9 cellular contexts compared by ENCODE assay signal in the genomic region with DNA sequence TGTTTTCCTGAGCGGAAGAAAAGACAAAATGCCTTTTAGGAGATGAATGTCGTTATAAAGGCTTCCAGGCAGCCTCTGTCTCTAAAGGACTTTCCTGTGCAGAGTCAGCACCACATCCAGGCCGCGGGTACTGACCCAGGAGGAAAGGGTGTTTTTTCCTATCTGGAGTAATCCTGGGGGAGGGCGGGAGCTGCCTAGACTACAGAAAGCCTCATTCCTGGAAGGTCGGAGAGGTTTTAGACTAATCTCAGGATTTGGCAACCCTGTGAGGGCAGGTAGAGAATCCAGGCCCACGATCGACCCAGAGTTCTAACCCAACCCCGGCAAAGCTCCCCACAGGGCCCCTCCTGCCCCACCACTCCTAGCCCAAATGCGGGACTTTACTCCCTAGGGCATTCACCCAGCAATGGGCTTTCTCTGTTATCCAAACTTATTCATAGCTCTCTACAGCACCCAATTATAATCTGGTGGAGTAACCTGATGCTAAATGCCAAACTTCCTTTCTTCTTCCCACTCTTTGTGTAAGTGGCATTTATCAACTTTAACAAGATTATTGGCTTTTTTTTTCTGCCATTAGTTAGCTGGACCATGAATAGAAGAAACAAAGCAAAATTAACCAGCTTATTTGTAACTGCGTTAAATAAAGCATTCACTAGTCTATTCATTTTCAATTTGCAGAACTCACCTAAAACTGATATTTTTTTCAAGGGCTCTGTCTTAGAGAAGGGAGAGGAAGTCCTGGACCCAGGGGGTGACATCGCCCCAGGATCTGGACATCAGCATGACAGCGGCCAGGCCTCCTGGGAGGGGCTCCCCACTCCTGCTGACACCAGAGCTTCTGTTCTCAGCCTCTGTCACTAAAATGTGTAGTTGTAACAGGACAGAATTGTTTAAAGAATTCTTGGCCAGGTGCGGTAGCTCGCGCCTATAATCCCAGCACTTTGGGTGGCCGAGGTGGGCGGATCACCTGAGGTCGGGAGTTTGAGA. TPM values are rescaled to one million over a fixed set of nuclear protein-coding genes. Genes with fewer than 3 reads are reported as not detected.
DNase-seq lines count a peak whose midpoint lies in the region; ATAC-seq and TF ChIP-seq lines count a peak whose summit lies in the region.
"Had no signal": no experiment of that assay in that cellular context is flagged by ENCODE, and none has a peak within 500 bp of the region (broad histone marks: within the 10 kb centered on the region; RNA-seq: fewer than 3 reads in every experiment).

No MANE protein-coding gene starts in this region.

- TF ChIP-seq CTCF in Calu3 (IDR thresholded peaks at IDR 0.05; ENCODE audit: unreplicated experiment) (no peak), WTC11 (IDR thresholded peaks at IDR 0.05) (no peak), prostate gland (IDR thresholded peaks at IDR 0.05) (no peak)

- BruUV-seq in Calu3 (replicated peaks; lab: Mats Ljungman, UMichigan) = no TSS peak

- H3K36me3 ChIP-seq in prostate gland = no peaks in the 10 kb centered on the region

- intact Hi-C loops in Calu3 (cut with micrococcal nuclease; ENCODE audit: unreplicated experiment) = no loop called here
- intact Hi-C loops in left cardiac atrium (cut with DNase I) = loop anchor here (2.0 to 5.0 kb wide), 2 partner anchors 55 to 64 kb away; no protein-coding TSS in a partner anchor
- intact Hi-C loops in prostate gland (cut with DNase I) = loop anchor here (5.0 kb wide), 1 partner anchor 76 kb away; no protein-coding TSS in a partner anchor

- H3K4me1 ChIP-seq in prostate gland (replicated peaks) = peaks cover 6% of the 10 kb centered on the region

- no peaks in the 10 kb centered on the region for H3K27me3 ChIP-seq in prostate gland (replicated peaks; ENCODE audit: insufficient read depth)

- H3K27ac Mint-ChIP-seq in Calu3 (ENCODE audit: unreplicated experiment) = no peak overlapping the region
- H3K27ac Mint-ChIP-seq in WTC11 = peak overlapping the region; percentile 30

- H3K4me3 Mint-ChIP-seq in Calu3 (ENCODE audit: low read depth, unreplicated experiment) = peak overlapping the region; percentile 22
- H3K4me3 Mint-ChIP-seq in WTC11 = peak overlapping the region; percentile 92

- CTCF ChIA-PET in Calu3 (lab: Charles Lee) = interaction anchor here (0.6 to 1.3 kb wide), 2 partner anchors 62 to 1450 kb away, joined by 3 read pairs; no protein-coding TSS in a partner anchor
- CTCF ChIA-PET in WTC11 (lab: Charles Lee) = interaction anchor here (0.6 to 3.8 kb wide), 11 partner anchors 13 to 574 kb away, joined by 3 to 59 read pairs (median 7); no protein-coding TSS in a partner anchor

- no peaks in the 10 kb centered on the region for H3K9me3 ChIP-seq in prostate gland

- peaks cover 24% of the 10 kb centered on the region for H3K27me3 Mint-ChIP-seq in Calu3 (ENCODE audit: unreplicated experiment)
- peaks cover 5% of the 10 kb centered on the region for H3K27me3 Mint-ChIP-seq in WTC11 (ENCODE audit: low read depth)

- DNase-seq in Calu3 (no peak), WTC11 (ENCODE audit: low spot score) (no peak), left cardiac atrium (no peak), prostate gland (ENCODE audit: low spot score) (no peak), NCI-H748 (lab: John Stamatoyannopoulos, UW; ENCODE audit: unreplicated experiment) (no peak), NCI-H2081 treated with DMSO at 0.1 percent for 48 hours (lab: John Stamatoyannopoulos, UW) (no peak), DMS114 treated with DMSO at 0.1 percent for 48 hours (lab: John Stamatoyannopoulos, UW; ENCODE audit: unreplicated experiment) (no peak), islet precursor cell (no peak)
- DNase-seq: aorta had no signal

- POLR2A ChIA-PET in WTC11 (lab: Charles Lee) = interaction anchor here (0.8 to 1.5 kb wide), 4 partner anchors 21 to 231 kb away, joined by 3 to 5 read pairs (median 4); no protein-coding TSS in a partner anchor

- 82% methylated on average over 19 of the region's 19 CpGs for WGBS in prostate gland

- peak overlapping the region; percentile 81 to 87 for H3K4me3 ChIP-seq in prostate gland

- no peak for TF ChIP-seq POLR2A in prostate gland (IDR thresholded peaks at IDR 0.05)

- no peaks in the 10 kb centered on the region for H3K4me1 Mint-ChIP-seq in Calu3 (ENCODE audit: low read depth, unreplicated experiment)
- peaks cover 64% of the 10 kb centered on the region for H3K4me1 Mint-ChIP-seq in WTC11

- ATAC-seq in WTC11 (peak; percentile 42), left cardiac atrium (peak; percentile 23 to 58)

- H3K27ac ChIP-seq in prostate gland = no peak overlapping the region

- no peaks in the 10 kb centered on the region for H3K36me3 Mint-ChIP-seq in Calu3 (ENCODE audit: insufficient read depth, unreplicated experiment)
- H3K36me3 Mint-ChIP-seq in WTC11 = peaks cover 22% of the 10 kb centered on the region

- H3K9me3 Mint-ChIP-seq in Calu3 (ENCODE audit: low read depth, unreplicated experiment) (no peaks in the 10 kb centered on the region), WTC11 (no peaks in the 10 kb centered on the region)

TF ChIP-seq in WTC11, 78 proteins besides CTCF, POLR2A, EP300 and RAD21 (continues in another document):
- TF ChIP-seq JUN (CRISPR knock-in tag; IDR thresholded peaks at IDR 0.05) (no peak), NFYB (CRISPR knock-in tag; conservative IDR thresholded peaks at IDR 0.05; ENCODE audit: low read depth) (no peak), ZNF263 (CRISPR knock-in tag; IDR thresholded peaks at IDR 0.05; ENCODE audit: low read depth) (no peak), MYBL2 (CRISPR knock-in tag; IDR thresholded peaks at IDR 0.05) (no peak), RELA (CRISPR knock-in tag; IDR thresholded peaks at IDR 0.05; ENCODE audit: borderline replicate concordance) (no peak)
- TF ChIP-seq, protein P1, sequence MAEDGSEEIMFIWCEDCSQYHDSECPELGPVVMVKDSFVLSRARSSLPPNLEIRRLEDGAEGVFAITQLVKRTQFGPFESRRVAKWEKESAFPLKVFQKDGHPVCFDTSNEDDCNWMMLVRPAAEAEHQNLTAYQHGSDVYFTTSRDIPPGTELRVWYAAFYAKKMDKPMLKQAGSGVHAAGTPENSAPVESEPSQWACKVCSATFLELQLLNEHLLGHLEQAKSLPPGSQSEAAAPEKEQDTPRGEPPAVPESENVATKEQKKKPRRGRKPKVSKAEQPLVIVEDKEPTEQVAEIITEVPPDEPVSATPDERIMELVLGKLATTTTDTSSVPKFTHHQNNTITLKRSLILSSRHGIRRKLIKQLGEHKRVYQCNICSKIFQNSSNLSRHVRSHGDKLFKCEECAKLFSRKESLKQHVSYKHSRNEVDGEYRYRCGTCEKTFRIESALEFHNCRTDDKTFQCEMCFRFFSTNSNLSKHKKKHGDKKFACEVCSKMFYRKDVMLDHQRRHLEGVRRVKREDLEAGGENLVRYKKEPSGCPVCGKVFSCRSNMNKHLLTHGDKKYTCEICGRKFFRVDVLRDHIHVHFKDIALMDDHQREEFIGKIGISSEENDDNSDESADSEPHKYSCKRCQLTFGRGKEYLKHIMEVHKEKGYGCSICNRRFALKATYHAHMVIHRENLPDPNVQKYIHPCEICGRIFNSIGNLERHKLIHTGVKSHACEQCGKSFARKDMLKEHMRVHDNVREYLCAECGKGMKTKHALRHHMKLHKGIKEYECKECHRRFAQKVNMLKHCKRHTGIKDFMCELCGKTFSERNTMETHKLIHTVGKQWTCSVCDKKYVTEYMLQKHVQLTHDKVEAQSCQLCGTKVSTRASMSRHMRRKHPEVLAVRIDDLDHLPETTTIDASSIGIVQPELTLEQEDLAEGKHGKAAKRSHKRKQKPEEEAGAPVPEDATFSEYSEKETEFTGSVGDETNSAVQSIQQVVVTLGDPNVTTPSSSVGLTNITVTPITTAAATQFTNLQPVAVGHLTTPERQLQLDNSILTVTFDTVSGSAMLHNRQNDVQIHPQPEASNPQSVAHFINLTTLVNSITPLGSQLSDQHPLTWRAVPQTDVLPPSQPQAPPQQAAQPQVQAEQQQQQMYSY (CRISPR knock-in tag; IDR thresholded peaks at IDR 0.05) = no peak
- TF ChIP-seq, protein P2, sequence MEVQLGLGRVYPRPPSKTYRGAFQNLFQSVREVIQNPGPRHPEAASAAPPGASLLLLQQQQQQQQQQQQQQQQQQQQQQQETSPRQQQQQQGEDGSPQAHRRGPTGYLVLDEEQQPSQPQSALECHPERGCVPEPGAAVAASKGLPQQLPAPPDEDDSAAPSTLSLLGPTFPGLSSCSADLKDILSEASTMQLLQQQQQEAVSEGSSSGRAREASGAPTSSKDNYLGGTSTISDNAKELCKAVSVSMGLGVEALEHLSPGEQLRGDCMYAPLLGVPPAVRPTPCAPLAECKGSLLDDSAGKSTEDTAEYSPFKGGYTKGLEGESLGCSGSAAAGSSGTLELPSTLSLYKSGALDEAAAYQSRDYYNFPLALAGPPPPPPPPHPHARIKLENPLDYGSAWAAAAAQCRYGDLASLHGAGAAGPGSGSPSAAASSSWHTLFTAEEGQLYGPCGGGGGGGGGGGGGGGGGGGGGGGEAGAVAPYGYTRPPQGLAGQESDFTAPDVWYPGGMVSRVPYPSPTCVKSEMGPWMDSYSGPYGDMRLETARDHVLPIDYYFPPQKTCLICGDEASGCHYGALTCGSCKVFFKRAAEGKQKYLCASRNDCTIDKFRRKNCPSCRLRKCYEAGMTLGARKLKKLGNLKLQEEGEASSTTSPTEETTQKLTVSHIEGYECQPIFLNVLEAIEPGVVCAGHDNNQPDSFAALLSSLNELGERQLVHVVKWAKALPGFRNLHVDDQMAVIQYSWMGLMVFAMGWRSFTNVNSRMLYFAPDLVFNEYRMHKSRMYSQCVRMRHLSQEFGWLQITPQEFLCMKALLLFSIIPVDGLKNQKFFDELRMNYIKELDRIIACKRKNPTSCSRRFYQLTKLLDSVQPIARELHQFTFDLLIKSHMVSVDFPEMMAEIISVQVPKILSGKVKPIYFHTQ (CRISPR knock-in tag; IDR thresholded peaks at IDR 0.05) = no peak
- TF ChIP-seq, protein P3, sequence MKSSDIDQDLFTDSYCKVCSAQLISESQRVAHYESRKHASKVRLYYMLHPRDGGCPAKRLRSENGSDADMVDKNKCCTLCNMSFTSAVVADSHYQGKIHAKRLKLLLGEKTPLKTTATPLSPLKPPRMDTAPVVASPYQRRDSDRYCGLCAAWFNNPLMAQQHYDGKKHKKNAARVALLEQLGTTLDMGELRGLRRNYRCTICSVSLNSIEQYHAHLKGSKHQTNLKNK (CRISPR knock-in tag; IDR thresholded peaks at IDR 0.05) = no peak

RNA-seq across cellular contexts. Expression of a gene that starts 1.4 kb away (rescaled TPM):
- 0.12 and 0.39 TPM in 2 replicates for total RNA-seq in Calu3 (2022)
- total RNA-seq in WTC11 (2021) = 41.2 to 45.8 TPM (median 41.6 TPM) in 3 replicates
- total RNA-seq in left cardiac atrium = 1 to 10 TPM; 5.9 to 10.0 TPM
- 10 to 100 TPM in 1 of 2 donors, 1 to 10 TPM in 1; 5.5 to 11.2 TPM for total RNA-seq in prostate gland
